26 cellular contexts compared by ENCODE assay signal in genomic region chr5:1184481-1184880, GRCh38. TPM values are rescaled to one million over a fixed set of nuclear protein-coding genes. Genes with fewer than 3 reads are reported as not detected.
"Had no signal": no experiment of that assay in that cellular context is flagged by ENCODE, and none has a peak within 500 bp of the region (broad histone marks: within the 10 kb centered on the region; RNA-seq: fewer than 3 reads in every experiment).

No MANE protein-coding gene starts in this region.

- H3K9me3 ChIP-seq: thyroid gland had no signal

- H3K27ac ChIP-seq: thyroid gland had no signal

- FAIRE-seq: keratinocyte had no signal

- ATAC-seq: activated CD4-positive, CD25-positive, alpha-beta regulatory T cell treated with anti-CD3 and anti-CD28 coated beads, Interleukin-2, amount 50 U/mL, for 24 hours; activated CD8-positive, alpha-beta T cell treated with anti-CD3 and anti-CD28 coated beads, Interleukin-2, amount 10 ng/mL, durations not matched to agents 7 days and 5 days; SK-N-SH treated with all-trans-retinoic acid at 6 μM for 48 hours had no signal

- H3K27me3 ChIP-seq: thyroid gland had no signal

- DNase-seq: activated CD4-positive, alpha-beta T cell treated with anti-CD3 and anti-CD28 coated beads, Interleukin-2, amount 10 ng/mL, durations not matched to agents 7 days and 5 days; activated CD8-positive, alpha-beta T cell treated with anti-CD3 and anti-CD28 coated beads, Interleukin-2, amount 10 ng/mL, durations not matched to agents 7 days and 5 days; activated naive CD4-positive, alpha-beta T cell treated with Interleukin-2 at 50 U/mL for 16 hours; activated T-cell treated with anti-CD3 and anti-CD28 coated beads, Interleukin-2, amount 50 U/mL, for 24 hours; amygdala; foreskin fibroblast; hypothalamus; mesendoderm; nephron progenitor cell; occipital lobe; retina; stimulated activated CD4-positive, alpha-beta T cell treated with anti-CD3 and anti-CD28 coated beads, Interleukin-12 subunit alpha, Interleukin-12 subunit beta, amount 100 ng/mL, for 4 hours; stimulated activated CD4-positive, alpha-beta T cell treated with anti-CD3 and anti-CD28 coated beads, Interleukin-1b, Interleukin-23, amount 100 ng/mL, for 48 hours; stimulated activated CD8-positive, alpha-beta memory T cell treated with anti-CD3 and anti-CD28 coated beads, Interleukin-4, amount 100 ng/mL, for 48 hours; stimulated activated naive CD4-positive, alpha-beta T cell; T1000; thyroid gland had no signal

- H3K4me3 ChIP-seq: thyroid gland had no signal

- H3K36me3 ChIP-seq: thyroid gland had no signal

RNA-seq across cellular contexts. Expression of gene SLC6A19, which starts 16.9 kb away (rescaled TPM):
- total RNA-seq: activated CD4-positive, alpha-beta T cell treated with anti-CD3 and anti-CD28 coated beads, Interleukin-2, amount 10 ng/mL, durations not matched to agents 7 days and 5 days; activated CD8-positive, alpha-beta T cell treated with anti-CD3 and anti-CD28 coated beads, Interleukin-2, amount 10 ng/mL, durations not matched to agents 7 days and 5 days; activated naive CD8-positive, alpha-beta T cell treated with anti-CD3 and anti-CD28 coated beads, Interleukin-2, amount 10 ng/mL, durations not matched to agents 7 days and 5 days; activated T-helper 2 cell treated with anti-CD3 and anti-CD28 coated beads, Interferon-gamma antibody, Interleukin-2, Interleukin-4, amounts not matched to agents 10 μg/mL and 5 μg/mL and 100 μg/mL, durations not matched to agents 14 hours and 24 hours and 36 hours; glomerular endothelial cell; lower leg skin; occipital lobe; T-helper 1 cell treated with Interleukin-12 subunit alpha and Interleukin-12 subunit beta and Interleukin-4 antibody, amounts not matched to agents 30 ng/mL and 1 ng/mL, for 36 hours; thyroid gland had no signal
- polyA plus RNA-seq: keratinocyte had no signal

RNA-seq across cellular contexts. Expression of gene SLC6A18, which starts 40.7 kb away (rescaled TPM):
- total RNA-seq: activated CD4-positive, alpha-beta T cell treated with anti-CD3 and anti-CD28 coated beads, Interleukin-2, amount 10 ng/mL, durations not matched to agents 7 days and 5 days; activated CD8-positive, alpha-beta T cell treated with anti-CD3 and anti-CD28 coated beads, Interleukin-2, amount 10 ng/mL, durations not matched to agents 7 days and 5 days; activated naive CD8-positive, alpha-beta T cell treated with anti-CD3 and anti-CD28 coated beads, Interleukin-2, amount 10 ng/mL, durations not matched to agents 7 days and 5 days; activated T-helper 2 cell treated with anti-CD3 and anti-CD28 coated beads, Interferon-gamma antibody, Interleukin-2, Interleukin-4, amounts not matched to agents 10 μg/mL and 5 μg/mL and 100 μg/mL, durations not matched to agents 14 hours and 24 hours and 36 hours; glomerular endothelial cell; lower leg skin; occipital lobe; posterior vena cava; T-helper 1 cell treated with Interleukin-12 subunit alpha and Interleukin-12 subunit beta and Interleukin-4 antibody, amounts not matched to agents 30 ng/mL and 1 ng/mL, for 36 hours; thyroid gland had no signal
- polyA plus RNA-seq: keratinocyte had no signal
